31 cellular contexts compared by ENCODE assay signal in the genomic region with DNA sequence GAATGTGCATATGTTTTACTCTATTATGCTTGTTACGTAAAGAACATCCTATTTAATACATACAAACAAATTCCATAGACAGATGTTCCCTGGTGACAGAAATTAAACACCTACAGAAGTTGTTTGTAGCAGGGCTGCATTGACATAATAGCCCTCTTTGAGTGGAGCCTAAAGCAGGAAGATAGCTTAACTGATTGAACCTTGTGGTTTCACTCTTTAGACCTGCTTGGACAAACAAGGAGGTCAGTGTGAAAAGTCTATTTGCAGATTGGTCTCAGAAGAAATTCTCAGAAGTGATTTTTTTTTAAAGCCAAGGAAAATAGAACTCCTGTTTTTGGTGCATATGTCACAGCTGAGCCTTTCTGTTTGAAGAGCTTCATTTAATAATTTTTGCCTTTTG.
DNase-seq lines count a peak whose midpoint lies in the region.
"Had no signal": no experiment of that assay in that cellular context is flagged by ENCODE, and none has a peak within 500 bp of the region (broad histone marks: within the 10 kb centered on the region; RNA-seq: fewer than 3 reads in every experiment).

No MANE protein-coding gene starts in this region.

- no peak overlapping the region for H4K8ac ChIP-seq in mesenchymal stem cell (ENCODE audit: low read length)

- POLR2A ChIA-PET in activated CD4-positive, alpha-beta memory T cell treated with anti-CD3 and anti-CD28 coated beads for 36 hours (lab: Charles Lee): no interaction called here

- peaks cover 0 to 4% of the 10 kb centered on the region in 2 experiments for H3K36me3 ChIP-seq in mesenchymal stem cell (ENCODE audit: control insufficient read depth in 1 of 2, insufficient read depth in 2 of 2, low read depth in 1 of 2, low read length in 2 of 2)
- H3K36me3 ChIP-seq: HAP-1, upper lobe of left lung had no signal

- no peaks in the 10 kb centered on the region for H3K27me3 Mint-ChIP-seq in activated CD4-positive, alpha-beta memory T cell treated with anti-CD3 and anti-CD28 coated beads for 36 hours
- H3K27me3 Mint-ChIP-seq: activated B cell treated with CpG ODN at 0.5 μM for 24 hours; naive B cell; stimulated activated memory B cell treated with anti-CD40 and anti-IgM and Interleukin-4, amounts not matched to agents 10 μg/mL and 1 μg/mL and 100 μg/mL, for 72 hours had no signal

- CTCF ChIA-PET in activated CD4-positive, alpha-beta memory T cell treated with anti-CD3 and anti-CD28 coated beads for 36 hours (lab: Charles Lee): no interaction called here

- H3K23ac ChIP-seq in mesenchymal stem cell (ENCODE audit: low read length in 2 of 2): no peak overlapping the region

- no peak overlapping the region for H3K18ac ChIP-seq in mesenchymal stem cell (ENCODE audit: low read depth in 1 of 2, low read length in 2 of 2)

- no peak overlapping the region for H2AFZ ChIP-seq in mesenchymal stem cell (ENCODE audit: low read depth, low read length)

- H2BK12ac ChIP-seq in mesenchymal stem cell (ENCODE audit: low read length in 2 of 2): no peak overlapping the region

- no peak overlapping the region for H3K14ac ChIP-seq in mesenchymal stem cell (ENCODE audit: low read length in 2 of 2)

- H4K91ac ChIP-seq in mesenchymal stem cell (ENCODE audit: low read length): no peak overlapping the region

- H3K79me1 ChIP-seq in mesenchymal stem cell (replicated peaks; ENCODE audit: low read length, poor library complexity, severe bottlenecking): peaks cover 16% of the 10 kb centered on the region

- no peaks in the 10 kb centered on the region for H3K27me3 ChIP-seq in mesenchymal stem cell (ENCODE audit: control insufficient read depth in 1 of 2, insufficient read depth in 1 of 2, low read length in 2 of 2)
- H3K27me3 ChIP-seq: upper lobe of left lung had no signal

- no CpG with 5 or more reads among the region's 1 CpG for WGBS in mesenchymal stem cell

- no peak overlapping the region for H2BK15ac ChIP-seq in mesenchymal stem cell (ENCODE audit: low read depth, poor library complexity, severe bottlenecking)

- H3K4me3 ChIP-seq in mesenchymal stem cell (ENCODE audit: insufficient read depth in 1 of 2, low read depth in 1 of 2, low read length in 2 of 2): no peak overlapping the region
- H3K4me3 ChIP-seq: HAP-1, psoas muscle, SK-N-MC, upper lobe of left lung had no signal

- no peak overlapping the region for H3K27ac Mint-ChIP-seq in activated CD4-positive, alpha-beta memory T cell treated with anti-CD3 and anti-CD28 coated beads for 36 hours
- H3K27ac Mint-ChIP-seq: activated B cell treated with CpG ODN at 0.5 μM for 24 hours; naive B cell; stimulated activated memory B cell treated with anti-CD40 and anti-IgM and Interleukin-4, amounts not matched to agents 10 μg/mL and 1 μg/mL and 100 μg/mL, for 72 hours had no signal

- intact Hi-C loops in activated CD4-positive, alpha-beta memory T cell treated with anti-CD3 and anti-CD28 coated beads for 36 hours (cut with micrococcal nuclease): no loop called here

- H2AK5ac ChIP-seq in mesenchymal stem cell (ENCODE audit: low read length, severe bottlenecking): no peak overlapping the region

- peaks cover 14% of the 10 kb centered on the region for H3K9me3 Mint-ChIP-seq in activated CD4-positive, alpha-beta memory T cell treated with anti-CD3 and anti-CD28 coated beads for 36 hours

- H3K4me1 ChIP-seq in mesenchymal stem cell (ENCODE audit: control insufficient read depth, insufficient read depth, low read depth, low read length): peaks cover 2% of the 10 kb centered on the region
- H3K4me1 ChIP-seq: HAP-1, psoas muscle had no signal

- in situ Hi-C loops in SK-MEL-5 (cut with HindIII; ENCODE audit: low pct_unique_long_range_greater_than_20kb, low sequenced_read_pairs): loop anchor here (25.0 kb wide), 1 partner anchor 484 kb away; no protein-coding TSS in a partner anchor

- peaks cover 1% of the 10 kb centered on the region for H3K36me3 Mint-ChIP-seq in activated CD4-positive, alpha-beta memory T cell treated with anti-CD3 and anti-CD28 coated beads for 36 hours
- H3K36me3 Mint-ChIP-seq: stimulated activated memory B cell treated with anti-CD40 and anti-IgM and Interleukin-4, amounts not matched to agents 10 μg/mL and 1 μg/mL and 100 μg/mL, for 72 hours had no signal

- H3K4me3 Mint-ChIP-seq in activated CD4-positive, alpha-beta memory T cell treated with anti-CD3 and anti-CD28 coated beads for 36 hours: no peak overlapping the region
- H3K4me3 Mint-ChIP-seq: activated B cell treated with CpG ODN at 0.5 μM for 24 hours; naive B cell; stimulated activated memory B cell treated with anti-CD40 and anti-IgM and Interleukin-4, amounts not matched to agents 10 μg/mL and 1 μg/mL and 100 μg/mL, for 72 hours had no signal

- no peak overlapping the region for H3K9ac ChIP-seq in mesenchymal stem cell (ENCODE audit: low read length)

- no peaks in the 10 kb centered on the region for H3K4me1 Mint-ChIP-seq in activated CD4-positive, alpha-beta memory T cell treated with anti-CD3 and anti-CD28 coated beads for 36 hours (ENCODE audit: low read depth)
- H3K4me1 Mint-ChIP-seq: activated B cell treated with CpG ODN at 0.5 μM for 24 hours; naive B cell; stimulated activated memory B cell treated with anti-CD40 and anti-IgM and Interleukin-4, amounts not matched to agents 10 μg/mL and 1 μg/mL and 100 μg/mL, for 72 hours had no signal

- peaks cover 6% of the 10 kb centered on the region for H3K9me3 ChIP-seq in mesenchymal stem cell (ENCODE audit: control insufficient read depth, low read length)
- H3K9me3 ChIP-seq: HAP-1 had no signal

- no peak overlapping the region for H2BK5ac ChIP-seq in mesenchymal stem cell (ENCODE audit: low read depth, low read length, poor library complexity, severe bottlenecking)

- H3K4ac ChIP-seq in mesenchymal stem cell (ENCODE audit: low read depth in 1 of 2, low read length in 2 of 2): no peak overlapping the region

- peak; percentile 18 for DNase-seq in DMS 273 (lab: John Stamatoyannopoulos, UW; ENCODE audit: unreplicated experiment)
- DNase-seq in DMS 273 treated with DMSO at 0.1 percent for 48 hours (lab: John Stamatoyannopoulos, UW): no peak
- DNase-seq in HT-29 (ENCODE audit: low spot score): peak; percentile 59
- DNase-seq in SK-MEL-5 (ENCODE audit: low read depth, low spot score): peak; percentile 98
- peak; percentile 12 for DNase-seq in mesenchymal stem cell
- DNase-seq in 8988T: no peak
- DNase-seq in activated T-cell treated with anti-CD3 and anti-CD28 coated beads for 4 hours: no peak
- DNase-seq in activated CD4-positive, alpha-beta memory T cell treated with anti-CD3 and anti-CD28 coated beads for 36 hours: no peak
- DNase-seq: activated B cell treated with CpG ODN at 0.5 μM for 24 hours; activated CD4-positive, alpha-beta T cell treated with anti-CD3 and anti-CD28 coated beads, Interleukin-2, amount 50 U/mL, for 4 hours; activated naive CD4-positive, alpha-beta T cell treated with Interleukin-2 at 50 U/mL for 16 hours; C1 segment of cervical spinal cord; central memory CD4-positive, alpha-beta T cell; COR-L47; cortex of kidney; effector memory CD4-positive, alpha-beta T cell; glutamatergic neuron; islet precursor cell; left ventricle myocardium superior; naive B cell; NCI-H1092; NCI-H1694; NCI-H526; nucleus accumbens; psoas muscle; stimulated activated CD4-positive, alpha-beta T cell treated with anti-CD3 and anti-CD28 coated beads, Interleukin-15, amount 100 ng/mL, for 24 hours; upper lobe of left lung had no signal

- no peak overlapping the region for H3K4me2 ChIP-seq in mesenchymal stem cell (ENCODE audit: low read length, poor library complexity, severe bottlenecking)

- H2BK120ac ChIP-seq in mesenchymal stem cell (ENCODE audit: low read depth, low read length): no peak overlapping the region

- no peak overlapping the region for H3K27ac ChIP-seq in mesenchymal stem cell (ENCODE audit: low read length, poor library complexity, severe bottlenecking)
- H3K27ac ChIP-seq: 22Rv1, psoas muscle, SK-N-MC, upper lobe of left lung had no signal

Comparison
In these comparisons a context has a peak if more than half of its experiments do, and no peak if none do; other contexts are left out.
1. DNase-seq: peak in DMS 273 (single experiment), HT-29 (single experiment), SK-MEL-5 (single experiment) and mesenchymal stem cell (single experiment); none in DMS 273 treated with DMSO at 0.1 percent for 48 hours (single experiment), 8988T (single experiment), activated T-cell treated with anti-CD3 and anti-CD28 coated beads for 4 hours (single experiment) and activated CD4-positive, alpha-beta memory T cell treated with anti-CD3 and anti-CD28 coated beads for 36 hours (single experiment).